Comparison of ENCODE assay signal across 8 cellular contexts in the genomic region with DNA sequence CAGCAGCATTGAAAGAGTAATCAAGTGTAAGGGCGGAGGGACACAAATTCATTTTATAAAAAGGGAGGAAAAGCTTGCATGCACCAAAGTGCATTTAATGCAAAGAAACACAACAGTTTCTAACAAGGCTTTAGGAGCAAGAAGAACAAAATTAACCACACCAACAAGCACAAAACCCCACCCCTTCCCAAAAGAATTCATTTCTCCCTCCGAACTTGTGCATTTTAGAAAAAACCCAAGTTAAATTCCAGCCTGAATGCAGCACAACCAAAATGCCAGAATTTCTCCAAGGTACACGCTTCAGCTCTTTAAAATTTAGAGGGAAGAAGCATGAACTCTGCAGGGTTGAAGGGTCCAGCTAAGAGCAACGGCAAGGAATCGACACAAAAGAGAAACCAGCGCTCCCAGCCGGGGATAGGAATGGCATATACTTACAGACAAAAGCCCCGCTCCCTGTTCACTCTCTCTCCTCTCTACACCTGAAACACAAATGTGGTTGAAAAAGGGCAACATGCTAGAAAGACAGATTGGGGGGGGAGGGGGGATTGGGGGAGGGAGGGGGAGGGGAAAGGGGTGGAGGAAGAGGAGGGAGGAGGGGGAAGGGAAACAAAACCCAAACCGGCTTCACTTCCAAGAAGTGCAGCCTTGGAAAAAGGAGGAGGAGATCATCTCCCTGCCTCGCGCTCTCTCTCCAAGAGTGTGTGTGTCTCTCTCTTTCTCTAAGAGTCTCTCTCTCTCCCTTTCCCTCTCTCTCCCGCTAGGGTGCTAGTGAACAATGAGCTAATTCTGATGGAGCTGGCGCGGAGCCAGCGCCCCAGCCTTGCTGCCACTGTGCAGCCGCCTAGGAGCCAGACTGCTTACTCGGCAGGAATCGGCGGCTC. TPM values are rescaled to one million over a fixed set of nuclear protein-coding genes. Genes with fewer than 3 reads are reported as not detected.
DNase-seq lines count a peak whose midpoint lies in the region; ATAC-seq and TF ChIP-seq lines count a peak whose summit lies in the region.

A gene with protein sequence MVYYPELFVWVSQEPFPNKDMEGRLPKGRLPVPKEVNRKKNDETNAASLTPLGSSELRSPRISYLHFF (minus strand): TSS at position 494 of the 881 bp plus-strand sequence. CDS start 1,422 bp downstream, outside the sequence.

- peak within 1 kb of the TSS; percentile 96 for H2AFZ ChIP-seq in SU-DHL-6 (ENCODE audit: low read depth, low read length, severe bottlenecking)

- peaks cover 6% of the 10 kb centered on the region; the same call in 1 of the 2 replicates for H3F3A ChIP-seq in SU-DHL-6 (ENCODE audit: insufficient read depth)

- intact Hi-C loops in left ventricle myocardium superior (cut with micrococcal nuclease): loop anchor here (10.0 kb wide), 1 partner anchor 212 kb away; no protein-coding TSS in a partner anchor
- intact Hi-C loops in vagina (cut with DNase I): no loop called here

- H3K36me3 ChIP-seq in SU-DHL-6 (ENCODE audit: low read length) (0 out of 2 replicates have a peak, but pooled peaks cover 4% of the 10 kb centered on the region), vagina (no peaks in the 10 kb centered on the region)

- H3K4me3 Mint-ChIP-seq in progenitor cell of endocrine pancreas (ENCODE audit: low read depth): peak within 1 kb of the TSS; percentile 90

- peaks cover 34% of the 10 kb centered on the region for H3K4me1 Mint-ChIP-seq in progenitor cell of endocrine pancreas (ENCODE audit: low read depth)

- H3K27me3 ChIP-seq in SU-DHL-6 (ENCODE audit: low read length) (no peaks in the 10 kb centered on the region), vagina (no peaks in the 10 kb centered on the region)

- H3K27ac ChIP-seq in SU-DHL-6 (ENCODE audit: low read depth, low read length) (peak within 1 kb of the TSS; percentile 92), vagina (peak within 1 kb of the TSS; percentile 87)

- H3K27me3 Mint-ChIP-seq in progenitor cell of endocrine pancreas: no peaks in the 10 kb centered on the region

- DNase-seq in NCI-H128 (lab: John Stamatoyannopoulos, UW; ENCODE audit: unreplicated experiment): peak; percentile 73
- peak in 55 of 56 donors; percentile 29 to 95 (median 85) for DNase-seq in amygdala (lab: John Stamatoyannopoulos, UW)
- DNase-seq in left ventricle myocardium superior: peak; percentile 97
- DNase-seq in progenitor cell of endocrine pancreas (ENCODE audit: low spot score, unreplicated experiment): peak; percentile 42
- DNase-seq in vagina (ENCODE audit: extremely low spot score in 2 of 2): no peak

- H3K9me3 Mint-ChIP-seq in progenitor cell of endocrine pancreas (ENCODE audit: low read depth): peaks cover 3% of the 10 kb centered on the region

- peak within 1 kb of the TSS; percentile 93 for H3K4me2 ChIP-seq in SU-DHL-6 (ENCODE audit: low read depth, low read length, poor library complexity, severe bottlenecking)

- no peaks in the 10 kb centered on the region for H3K79me2 ChIP-seq in SU-DHL-6 (ENCODE audit: insufficient read depth, low read length)

- no peaks in the 10 kb centered on the region for H3K9me2 ChIP-seq in SU-DHL-6 (replicated peaks; ENCODE audit: insufficient read depth, low read length)

- no peaks in the 10 kb centered on the region for H4K20me1 ChIP-seq in SU-DHL-6 (ENCODE audit: low read depth, low read length)

- peaks cover 15% of the 10 kb centered on the region for H3K36me3 Mint-ChIP-seq in progenitor cell of endocrine pancreas (ENCODE audit: insufficient read depth)

- peak; percentile 31; the same call in 1 of the 2 replicates for TF ChIP-seq CTCF in GM12874 (IDR thresholded peaks at IDR 0.05; ENCODE audit: insufficient read depth, low read depth, low read length)
- TF ChIP-seq CTCF in SU-DHL-6 (IDR thresholded peaks at IDR 0.05; ENCODE audit: insufficient read depth, low read length, poor library complexity, severe bottlenecking): no peak
- peak; percentile 49 for TF ChIP-seq CTCF in progenitor cell of endocrine pancreas (IDR thresholded peaks at IDR 0.05; ENCODE audit: unreplicated experiment)
- no peak for TF ChIP-seq CTCF in vagina (IDR thresholded peaks at IDR 0.05)

- TF ChIP-seq POLR2A in vagina (IDR thresholded peaks at IDR 0.05): no peak

- H3K4me1 ChIP-seq in vagina: peaks cover 16% of the 10 kb centered on the region

- ATAC-seq in HG02798 (IDR thresholded peaks at IDR 0.05; ENCODE audit: poor library complexity, unreplicated experiment) (peak; percentile 62), left ventricle myocardium superior (peak; percentile 71)

- H3K27ac Mint-ChIP-seq in progenitor cell of endocrine pancreas: peak within 1 kb of the TSS; percentile 99

- H3K9ac ChIP-seq in SU-DHL-6 (ENCODE audit: low read length): peak within 1 kb of the TSS; percentile 73

- H3K4me3 ChIP-seq in SU-DHL-6 (ENCODE audit: insufficient read depth, low read length, poor library complexity, severe bottlenecking): peak within 1 kb of the TSS; percentile 80
- peak within 1 kb of the TSS; percentile 55 to 59 for H3K4me3 ChIP-seq in vagina

- no peaks in the 10 kb centered on the region for H3K9me3 ChIP-seq in SU-DHL-6 (ENCODE audit: insufficient read depth, low read length)
- no peaks in the 10 kb centered on the region for H3K9me3 ChIP-seq in vagina

RNA-seq across cellular contexts. Expression of the gene that starts here (rescaled TPM):
- 38.6 TPM for total RNA-seq in left ventricle myocardium superior
- 414 and 460 TPM in 2 replicates for total RNA-seq in progenitor cell of endocrine pancreas
- 6.1 TPM for total RNA-seq in vagina

Comparison
In these comparisons a context has a peak if more than half of its experiments do, and no peak if none do; other contexts are left out.
1. RNA of the gene that starts here (total RNA-seq): 414 to 460 TPM in progenitor cell of endocrine pancreas; 38.6 TPM in left ventricle myocardium superior (single experiment) and 6.1 TPM in vagina (single experiment); every median in the first group is over 10 times any median in the second.
2. CTCF ChIP-seq: peak in GM12874 (single experiment) and progenitor cell of endocrine pancreas (single experiment); none in SU-DHL-6 (single experiment) and vagina (0 of 3).
3. DNase-seq: peak in NCI-H128 (single experiment), amygdala (55 of 56), left ventricle myocardium superior (single experiment) and progenitor cell of endocrine pancreas (single experiment); none in vagina (0 of 2).